In genomic region chr17:5282639-5283217, GRCh38 we compare ENCODE assay signal across 8 cellular contexts. TPM values are rescaled to one million over a fixed set of nuclear protein-coding genes. Genes with fewer than 3 reads are reported as not detected.
DNase-seq lines count a peak whose midpoint lies in the region; ATAC-seq, FAIRE-seq and TF ChIP-seq lines count a peak whose summit lies in the region.

No MANE protein-coding gene starts in this region.

- TSS peak; percentile 76 for BruUV-seq in Panc1 (replicated peaks; lab: Mats Ljungman, UMichigan)

- H3K27me3 ChIP-seq in Panc1 (ENCODE audit: control insufficient read depth, insufficient read depth, low read length), result no peaks in the 10 kb centered on the region

- in situ Hi-C loops in Panc1 (cut with HindIII; ENCODE audit: low pct_unique_long_range_greater_than_20kb, low sequenced_read_pairs), result no loop called here

- CTCF ChIA-PET in A549 (lab: Yijun Ruan, JAX), result interaction anchor here (1.1 to 1.8 kb wide), 4 partner anchors 8 to 18 kb away, joined by 3 to 8 read pairs (median 6); no protein-coding TSS in a partner anchor
- CTCF ChIA-PET in Panc1 (lab: Charles Lee), result no interaction called here

- no peaks in the 10 kb centered on the region; the same call in 1 of the 2 replicates for H3K36me3 ChIP-seq in Panc1 (ENCODE audit: control insufficient read depth, insufficient read depth, low read length)

- FAIRE-seq in A549 (lab: Jason Lieb, UNC), result no peak

- TF ChIP-seq EP300 in A549 (IDR thresholded peaks at IDR 0.05), result no peak

- peak overlapping the region; percentile 80 for H3K4me2 ChIP-seq in A549

- H3K4me3 ChIP-seq in A549, result peak overlapping the region; percentile 98
- H3K4me3 ChIP-seq in Panc1 (ENCODE audit: low read depth in 2 of 2, low read length in 2 of 2), result peak overlapping the region; percentile 59 to 78

- ATAC-seq in A549 (peak; percentile 12 to 59; a peak in 4 of 6 replicates), GM21423 (IDR thresholded peaks at IDR 0.05; ENCODE audit: unreplicated experiment) (peak; percentile 4), Panc1 (peak; percentile 63)

- no peak for TF ChIP-seq POLR2A in A549 (IDR thresholded peaks at IDR 0.05; ENCODE audit: low read length)

- H3K27ac ChIP-seq in A549 (peak overlapping the region; percentile 93 to 96), Panc1 (ENCODE audit: low read length) (peak overlapping the region; percentile 78)

- WGBS in A549 (ENCODE audit: missing lambda C conversion rate), result 5% methylated on average over 11 of the region's 35 CpGs

- TF ChIP-seq CTCF in A549 (IDR thresholded peaks at IDR 0.05), result no peak
- TF ChIP-seq CTCF in Panc1 (IDR thresholded peaks at IDR 0.05), result no peak

- no peaks in the 10 kb centered on the region for H3K9me3 ChIP-seq in A549
- no peaks in the 10 kb centered on the region for H3K9me3 ChIP-seq in Panc1 (ENCODE audit: control insufficient read depth, insufficient read depth, low read depth, low read length)

- intact Hi-C loops in Panc1 (cut with micrococcal nuclease; ENCODE audit: unreplicated experiment), result no loop called here

- peak in 1 of 2 experiments; percentile 47 for DNase-seq in A549 (ENCODE audit: low read depth in 1 of 2, low spot score in 1 of 2)
- DNase-seq in Panc1 (ENCODE audit: low read depth, low spot score), result no peak
- peak in 33 of 58 donors; percentile 1 to 62 (median 28) for DNase-seq in anterior cingulate cortex (lab: John Stamatoyannopoulos, UW)
- peak; percentile 65 for DNase-seq in islet precursor cell
- peak; percentile 10 to 21 for DNase-seq in stimulated activated CD4-positive, alpha-beta T cell treated with anti-CD3 and anti-CD28 coated beads, Interleukin-15, amount 100 ng/mL, for 48 hours (ENCODE audit: low read depth in 2 of 2)
- DNase-seq in HuH-7.5 (ENCODE audit: low spot score), result no peak
- no peak for DNase-seq in NCI-H774 (lab: John Stamatoyannopoulos, UW)

- no peak for TF ChIP-seq RAD21 in A549 (conservative IDR thresholded peaks at IDR 0.05 in 1 of 2, IDR thresholded peaks at IDR 0.05 in 1 of 2)

- POLR2A ChIA-PET in A549 (lab: Yijun Ruan, JAX) (interaction anchor here (0.6 kb wide), 1 partner anchor 30 kb away, joined by 7 read pairs; no protein-coding TSS in a partner anchor), Panc1 (lab: Charles Lee) (interaction anchor here (0.7 kb wide), 1 partner anchor 197 kb away, joined by 3 read pairs; no protein-coding TSS in a partner anchor)

- H3K4me1 ChIP-seq in A549 (peaks cover 17% of the 10 kb centered on the region), Panc1 (ENCODE audit: control insufficient read depth, insufficient read depth, low read length) (peaks cover 16% of the 10 kb centered on the region)

TF ChIP-seq in A549, 52 proteins besides CTCF, POLR2A, EP300 and RAD21:
- TF ChIP-seq RARB (CRISPR knock-in tag; IDR thresholded peaks at IDR 0.05) (no peak), MAX (IDR thresholded peaks at IDR 0.05) (peak; percentile 75), SMC3 (IDR thresholded peaks at IDR 0.05) (no peak), HOXB13 (CRISPR knock-in tag; IDR thresholded peaks at IDR 0.05; ENCODE audit: low read depth) (no peak), CEBPB (IDR thresholded peaks at IDR 0.05) (no peak), NFE2L2 (conservative IDR thresholded peaks at IDR 0.05; ENCODE audit: low read length) (no peak), FOSB (CRISPR knock-in tag; IDR thresholded peaks at IDR 0.05) (no peak), MYC (IDR thresholded peaks at IDR 0.05; ENCODE audit: borderline replicate concordance, low read length) (peak; percentile 41; the same call in 1 of the 2 replicates), HEYL (CRISPR knock-in tag; IDR thresholded peaks at IDR 0.05) (no peak), ESRRA (IDR thresholded peaks at IDR 0.05; ENCODE audit: borderline replicate concordance, low read length) (no peak), MAZ (IDR thresholded peaks at IDR 0.05; ENCODE audit: borderline replicate concordance, low read depth, low read length) (no peak)
- TF ChIP-seq, protein P1, sequence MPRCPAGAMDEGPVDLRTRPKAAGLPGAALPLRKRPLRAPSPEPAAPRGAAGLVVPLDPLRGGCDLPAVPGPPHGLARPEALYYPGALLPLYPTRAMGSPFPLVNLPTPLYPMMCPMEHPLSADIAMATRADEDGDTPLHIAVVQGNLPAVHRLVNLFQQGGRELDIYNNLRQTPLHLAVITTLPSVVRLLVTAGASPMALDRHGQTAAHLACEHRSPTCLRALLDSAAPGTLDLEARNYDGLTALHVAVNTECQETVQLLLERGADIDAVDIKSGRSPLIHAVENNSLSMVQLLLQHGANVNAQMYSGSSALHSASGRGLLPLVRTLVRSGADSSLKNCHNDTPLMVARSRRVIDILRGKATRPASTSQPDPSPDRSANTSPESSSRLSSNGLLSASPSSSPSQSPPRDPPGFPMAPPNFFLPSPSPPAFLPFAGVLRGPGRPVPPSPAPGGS (IDR thresholded peaks at IDR 0.05), result no peak
- TF ChIP-seq, protein P2, sequence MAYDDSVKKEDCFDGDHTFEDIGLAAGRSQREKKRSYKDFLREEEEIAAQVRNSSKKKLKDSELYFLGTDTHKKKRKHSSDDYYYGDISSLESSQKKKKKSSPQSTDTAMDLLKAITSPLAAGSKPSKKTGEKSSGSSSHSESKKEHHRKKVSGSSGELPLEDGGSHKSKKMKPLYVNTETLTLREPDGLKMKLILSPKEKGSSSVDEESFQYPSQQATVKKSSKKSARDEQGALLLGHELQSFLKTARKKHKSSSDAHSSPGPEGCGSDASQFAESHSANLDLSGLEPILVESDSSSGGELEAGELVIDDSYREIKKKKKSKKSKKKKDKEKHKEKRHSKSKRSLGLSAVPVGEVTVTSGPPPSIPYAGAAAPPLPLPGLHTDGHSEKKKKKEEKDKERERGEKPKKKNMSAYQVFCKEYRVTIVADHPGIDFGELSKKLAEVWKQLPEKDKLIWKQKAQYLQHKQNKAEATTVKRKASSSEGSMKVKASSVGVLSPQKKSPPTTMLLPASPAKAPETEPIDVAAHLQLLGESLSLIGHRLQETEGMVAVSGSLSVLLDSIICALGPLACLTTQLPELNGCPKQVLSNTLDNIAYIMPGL (CRISPR knock-in tag; IDR thresholded peaks at IDR 0.05; ENCODE audit: borderline replicate concordance), result no peak
- TF ChIP-seq, protein P3, sequence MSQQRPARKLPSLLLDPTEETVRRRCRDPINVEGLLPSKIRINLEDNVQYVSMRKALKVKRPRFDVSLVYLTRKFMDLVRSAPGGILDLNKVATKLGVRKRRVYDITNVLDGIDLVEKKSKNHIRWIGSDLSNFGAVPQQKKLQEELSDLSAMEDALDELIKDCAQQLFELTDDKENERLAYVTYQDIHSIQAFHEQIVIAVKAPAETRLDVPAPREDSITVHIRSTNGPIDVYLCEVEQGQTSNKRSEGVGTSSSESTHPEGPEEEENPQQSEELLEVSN (IDR thresholded peaks at IDR 0.05; ENCODE audit: borderline replicate concordance, low read depth), result peak; percentile 36; the same call in 1 of the 2 replicates

RNA-seq across cellular contexts. Expression of gene RABEP1, which starts 0.6 kb away (rescaled TPM):
- polyA plus RNA-seq in A549 (2011; rRNA removed), result 38.1 and 65.5 TPM in 2 replicates
- polyA plus RNA-seq in A549 (2012; cell fraction: cytosol; rRNA removed), result 9.9 and 11.6 TPM in 2 replicates
- 5.5 and 7.1 TPM in 2 replicates for polyA plus RNA-seq in A549 (2012; cell fraction: nucleus; rRNA removed)
- polyA plus RNA-seq in A549 (2017; fragmentation: RNase III; extraction: RNeasy Plus Mini Kit Qiagen cat#74134 plus additional on column Dnase treatment), result 41.7 to 44.7 TPM (median 44.4 TPM) in 3 replicates
- polyA minus RNA-seq in A549 (2011; rRNA and poly(A)+ RNA removed), result 41.0 and 46.1 TPM in 2 replicates
- total RNA-seq in Panc1 (2021; ENCODE audit: unreplicated experiment), result 28.2 TPM
- polyA plus RNA-seq in Panc1 (2012; ENCODE audit: insufficient read length), result 17.5 TPM

RNA-seq across cellular contexts. Expression of gene SCIMP, which starts 48.1 kb away (rescaled TPM):
- not detected in 2 replicates for polyA plus RNA-seq in A549 (2011; rRNA removed)
- polyA plus RNA-seq in A549 (2012; cell fraction: cytosol; rRNA removed), result not detected in 2 replicates
- not detected in 2 replicates for polyA plus RNA-seq in A549 (2012; cell fraction: nucleus; rRNA removed)
- polyA plus RNA-seq in A549 (2017; fragmentation: RNase III; extraction: RNeasy Plus Mini Kit Qiagen cat#74134 plus additional on column Dnase treatment), result not detected in 3 replicates
- polyA minus RNA-seq in A549 (2011; rRNA and poly(A)+ RNA removed), result not detected in 2 replicates
- not detected for total RNA-seq in Panc1 (2021; ENCODE audit: unreplicated experiment)
- 0.22 TPM for polyA plus RNA-seq in Panc1 (2012; ENCODE audit: insufficient read length)

Comparison
In these comparisons a context has a peak if more than half of its experiments do, and no peak if none do; other contexts are left out.
1. ATAC-seq: peak in every context shown above with its lines; median percentile 63 in Panc1; 36 in A549; 4 in GM21423.
2. DNase-seq: peak in anterior cingulate cortex (33 of 58), islet precursor cell (single experiment) and stimulated activated CD4-positive, alpha-beta T cell treated with anti-CD3 and anti-CD28 coated beads, Interleukin-15, amount 100 ng/mL, for 48 hours (2 of 2); none in Panc1 (single experiment), HuH-7.5 (single experiment) and NCI-H774 (single experiment).